In the genomic region with DNA sequence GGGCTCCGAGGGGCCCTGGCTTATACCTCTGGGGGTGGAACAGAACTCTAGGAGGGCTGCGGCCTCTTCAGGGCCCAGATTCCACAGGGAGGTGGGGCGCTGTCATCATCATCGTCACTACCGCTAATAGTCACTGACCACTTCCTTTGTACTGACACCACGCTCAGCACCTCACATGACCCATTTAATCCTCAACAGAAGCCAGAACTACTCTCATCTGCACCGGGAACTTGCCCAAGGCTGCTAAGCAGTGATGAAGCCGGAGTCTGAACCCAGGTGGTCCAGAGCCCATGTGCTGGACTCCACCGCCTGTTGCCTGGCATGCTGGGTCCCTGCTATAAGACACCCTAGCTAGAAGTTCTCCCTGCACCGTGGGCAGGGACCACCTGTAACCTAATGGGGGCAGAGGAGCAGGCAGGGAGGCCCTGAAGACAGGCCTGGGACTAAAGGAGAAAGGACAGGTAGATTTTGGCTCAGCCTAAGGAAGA, we compare ENCODE assay signal across 8 cellular contexts. TPM values are rescaled to one million over a fixed set of nuclear protein-coding genes. Genes with fewer than 3 reads are reported as not detected.
DNase-seq lines count a peak whose midpoint lies in the region; ATAC-seq and TF ChIP-seq lines count a peak whose summit lies in the region.

No MANE protein-coding gene starts in this region.

- no peaks in the 10 kb centered on the region for H3K9me3 ChIP-seq in uterus

- ATAC-seq in omental fat pad (ENCODE audit: low FRiP score): no peak

- H3K27me3 ChIP-seq in uterus: no peaks in the 10 kb centered on the region

- intact Hi-C loops in uterus (cut with DNase I; ENCODE audit: low total_unique reads): no loop called here

- peak overlapping the region; percentile 90 for H3K27ac Mint-ChIP-seq in activated naive CD8-positive, alpha-beta T cell treated with anti-CD3 and anti-CD28 coated beads for 36 hours

- H3K9me3 Mint-ChIP-seq in activated naive CD8-positive, alpha-beta T cell treated with anti-CD3 and anti-CD28 coated beads for 36 hours: no peaks in the 10 kb centered on the region

- H3K4me1 ChIP-seq in uterus: no peaks in the 10 kb centered on the region

- H3K4me1 Mint-ChIP-seq in activated naive CD8-positive, alpha-beta T cell treated with anti-CD3 and anti-CD28 coated beads for 36 hours: peaks cover 31% of the 10 kb centered on the region

- no peaks in the 10 kb centered on the region for H3K27me3 Mint-ChIP-seq in activated naive CD8-positive, alpha-beta T cell treated with anti-CD3 and anti-CD28 coated beads for 36 hours

- H3K27ac ChIP-seq in uterus: peak overlapping the region; percentile 22 to 25

- TF ChIP-seq CTCF in uterus (IDR thresholded peaks at IDR 0.05) (no peak), omental fat pad (IDR thresholded peaks at IDR 0.05) (no peak)

- peak overlapping the region; percentile 63 for H3K4me3 Mint-ChIP-seq in activated naive CD8-positive, alpha-beta T cell treated with anti-CD3 and anti-CD28 coated beads for 36 hours

- peak; percentile 98 for DNase-seq in A172 (ENCODE audit: low spot score)
- peak; percentile 91 to 93 for DNase-seq in Kasumi-1 (lab: John Stamatoyannopoulos, UW)
- peak; percentile 63 for DNase-seq in activated naive CD8-positive, alpha-beta T cell treated with anti-CD3 and anti-CD28 coated beads for 36 hours
- DNase-seq in kidney tubule cell (ENCODE audit: low spot score): peak; percentile 49
- DNase-seq in uterus: peak; percentile 48 to 49
- DNase-seq in T1000 (lab: John Stamatoyannopoulos, UW): no peak
- DNase-seq in NCI-H2107 treated with DMSO at 0.1 percent for 48 hours (lab: John Stamatoyannopoulos, UW; ENCODE audit: unreplicated experiment): no peak
- DNase-seq in omental fat pad (ENCODE audit: low spot score): no peak

- peaks cover 20% of the 10 kb centered on the region for H3K36me3 Mint-ChIP-seq in activated naive CD8-positive, alpha-beta T cell treated with anti-CD3 and anti-CD28 coated beads for 36 hours

- TF ChIP-seq POLR2A in uterus (IDR thresholded peaks at IDR 0.05): no peak

- H3K4me3 ChIP-seq in uterus: no peak overlapping the region

- no peaks in the 10 kb centered on the region for H3K36me3 ChIP-seq in uterus

RNA-seq across cellular contexts. Expression of a gene that starts 12.0 kb away (rescaled TPM):
- total RNA-seq in A172 (2014; rRNA removed; shearing (Covaris generic)): 138 and 372 TPM in 2 replicates
- total RNA-seq in activated naive CD8-positive, alpha-beta T cell treated with anti-CD3 and anti-CD28 coated beads for 36 hours: 100 to 1,000 TPM; 145 to 156 TPM
- total RNA-seq in uterus (10 to 100 TPM in 2 of 4 donors, 1 to 10 TPM in 2; 1.2 to 32.7 (median 11.8) TPM), omental fat pad (10 to 100 TPM in 2 of 4 donors, 1 to 10 TPM in 2; 3.2 to 27.1 (median 8.2) TPM)

RNA-seq across cellular contexts. Expression of a gene that starts 22.9 kb away (rescaled TPM):
- total RNA-seq in A172 (2014; rRNA removed; shearing (Covaris generic)): 68.5 and 70.0 TPM in 2 replicates
- 10 to 100 TPM; 45.0 to 49.3 TPM for total RNA-seq in activated naive CD8-positive, alpha-beta T cell treated with anti-CD3 and anti-CD28 coated beads for 36 hours
- total RNA-seq in uterus: 100 to 1,000 TPM in 1 of 4 donors, 10 to 100 TPM in 3; 19.7 to 115 (median 34.5) TPM
- 10 to 100 TPM; 43.1 to 72.3 (median 50.2) TPM for total RNA-seq in omental fat pad

RNA-seq across cellular contexts. Expression of a gene that starts 46.2 kb away (rescaled TPM):
- 159 and 173 TPM in 2 replicates for total RNA-seq in A172 (2014; rRNA removed; shearing (Covaris generic))
- 10 to 100 TPM; 16.4 to 18.3 TPM for total RNA-seq in activated naive CD8-positive, alpha-beta T cell treated with anti-CD3 and anti-CD28 coated beads for 36 hours
- 10 to 100 TPM in 3 of 4 donors, 1 to 10 TPM in 1; 6.8 to 70.1 (median 19.0) TPM for total RNA-seq in uterus
- 10 to 100 TPM; 18.5 to 53.8 (median 29.6) TPM for total RNA-seq in omental fat pad

RNA-seq across cellular contexts. Expression of a gene that starts 47.6 kb away (rescaled TPM):
- 52.7 and 64.4 TPM in 2 replicates for total RNA-seq in A172 (2014; rRNA removed; shearing (Covaris generic))
- 10 to 100 TPM; 26.9 to 27.4 TPM for total RNA-seq in activated naive CD8-positive, alpha-beta T cell treated with anti-CD3 and anti-CD28 coated beads for 36 hours
- total RNA-seq in uterus (10 to 100 TPM in 3 of 4 donors, 1 to 10 TPM in 1; 6.9 to 69.7 (median 45.5) TPM), omental fat pad (10 to 100 TPM; 19.4 to 38.9 (median 24.3) TPM)

Comparison
In these comparisons a context has a peak if more than half of its experiments do, and no peak if none do; other contexts are left out.
1. DNase-seq: peak in A172 (single experiment), Kasumi-1 (2 of 2), activated naive CD8-positive, alpha-beta T cell treated with anti-CD3 and anti-CD28 coated beads for 36 hours (single experiment), kidney tubule cell (single experiment) and uterus (2 of 2); none in T1000 (single experiment), NCI-H2107 treated with DMSO at 0.1 percent for 48 hours (single experiment) and omental fat pad (single experiment).